8 cellular contexts compared by ENCODE assay signal in genomic region chr3:112132975-112133448, GRCh38. TPM values are rescaled to one million over a fixed set of nuclear protein-coding genes. Genes with fewer than 3 reads are reported as not detected.
DNase-seq lines count a peak whose midpoint lies in the region; ATAC-seq and TF ChIP-seq lines count a peak whose summit lies in the region.
"Had no signal": no experiment of that assay in that cellular context is flagged by ENCODE, and none has a peak within 500 bp of the region (broad histone marks: within the 10 kb centered on the region; RNA-seq: fewer than 3 reads in every experiment).

Gene GCSAM, minus strand, starts transcription at chr3:112133248. Its CDS starts 128 bp downstream, at chr3:112133120.

- H3K9ac ChIP-seq in mammary epithelial cell (ENCODE audit: insufficient read depth, low read length) = no peak within 1 kb of the TSS

- peaks cover 3% of the 10 kb centered on the region for H3K36me3 ChIP-seq in mammary epithelial cell (ENCODE audit: insufficient read depth, low read length)

- intact Hi-C loops in mammary epithelial cell (cut with micrococcal nuclease) = loop anchor here (10.0 kb wide), 1 partner anchor 512 kb away; the partner anchor contains the start of gene CCDC80

- no peak for TF ChIP-seq CTCF in mammary epithelial cell (conservative IDR thresholded peaks at IDR 0.05 in 1 of 2, IDR thresholded peaks at IDR 0.05 in 1 of 2; ENCODE audit: extremely low read depth in 1 of 2, insufficient read depth in 1 of 2, low read depth in 1 of 2, low read length in 2 of 2)

- in situ Hi-C loops in mammary epithelial cell (cut with MboI; ENCODE audit: low sequenced_read_pairs in 2 of 2) = loop anchor here (25.0 kb wide), 1 partner anchor 379 kb away; no protein-coding TSS in a partner anchor

- ATAC-seq in HG03108 (IDR thresholded peaks at IDR 0.05; ENCODE audit: unreplicated experiment) = peak; percentile 68

- peak within 1 kb of the TSS; percentile 6 to 28 (median 24) for H3K4me3 ChIP-seq in mammary epithelial cell (replicated peaks in 1 of 3; ENCODE audit: insufficient read depth in 1 of 3, low read depth in 2 of 3, low read length in 3 of 3)

- CTCF ChIA-PET in mammary epithelial cell (lab: Charles Lee; ENCODE audit: low non-redundant PET) = no interaction called here

- no peak within 1 kb of the TSS for H3K27ac ChIP-seq in mammary epithelial cell (ENCODE audit: insufficient read depth, low read depth, low read length)

- peak; percentile 76 for TF ChIP-seq POLR2A in GM19193 (IDR thresholded peaks at IDR 0.05; ENCODE audit: extremely low read depth, insufficient read depth, insufficient read length)

- H3K27me3 ChIP-seq in mammary epithelial cell (ENCODE audit: insufficient read depth, low read length) = no peaks in the 10 kb centered on the region

- dilution Hi-C loops in mammary epithelial cell (cut with HindIII; ENCODE audit: low sequenced_read_pairs) = loop anchor here (25.0 kb wide), 1 partner anchor 379 kb away; no protein-coding TSS in a partner anchor

- H4K20me1 ChIP-seq in mammary epithelial cell (ENCODE audit: insufficient read depth, low read length) = no peaks in the 10 kb centered on the region

- H3K4me2 ChIP-seq in mammary epithelial cell (ENCODE audit: insufficient read depth, low read depth, low read length) = peak within 1 kb of the TSS; percentile 58

- DNase-seq in T-helper 2 cell (peak in 4 of 5 experiments; percentile 30 to 90 (median 50)), mammary epithelial cell (peak; percentile 81), NCI-H510A (lab: John Stamatoyannopoulos, UW) (no peak), GM19238 (ENCODE audit: insufficient read length, low spot score) (no peak)
- DNase-seq in stimulated activated CD4-positive, alpha-beta T cell treated with anti-CD3 and anti-CD28 coated beads, Interleukin-12 subunit alpha, Interleukin-12 subunit beta, amount 100 ng/mL, for 24 hours (ENCODE audit: low read depth in 2 of 2) = peak; percentile 37 to 42

- peaks cover 25% of the 10 kb centered on the region for H3K4me1 ChIP-seq in mammary epithelial cell (ENCODE audit: insufficient read depth, low read length)

- no TSS peak for BruUV-seq in mammary epithelial cell (replicated peaks; lab: Mats Ljungman, UMichigan)

- no peaks in the 10 kb centered on the region for H3K79me2 ChIP-seq in mammary epithelial cell (ENCODE audit: insufficient read depth, low read length)

- WGBS in mammary epithelial cell (ENCODE audit: low coverage, missing lambda C conversion rate) = 1% methylated on average over 5 of the region's 5 CpGs

- no peaks in the 10 kb centered on the region for H3K9me3 ChIP-seq in mammary epithelial cell (replicated peaks; ENCODE audit: insufficient read depth, low read length)

- peak within 1 kb of the TSS; percentile 84 for H2AFZ ChIP-seq in mammary epithelial cell (ENCODE audit: low read depth, low read length)

RNA-seq across cellular contexts. Expression of gene GCSAM, which starts in this region (rescaled TPM):
- total RNA-seq in mammary epithelial cell = 1 to 10 TPM; 1.5 to 2.2 TPM
- polyA plus RNA-seq in mammary epithelial cell = 3.5 TPM
- polyA minus RNA-seq in mammary epithelial cell = 7.8 TPM
- total RNA-seq: renal cortical epithelial cell had no signal

Comparison
In these comparisons a context has a peak if more than half of its experiments do, and no peak if none do; other contexts are left out.
1. DNase-seq: peak in T-helper 2 cell (4 of 5), mammary epithelial cell (single experiment) and stimulated activated CD4-positive, alpha-beta T cell treated with anti-CD3 and anti-CD28 coated beads, Interleukin-12 subunit alpha, Interleukin-12 subunit beta, amount 100 ng/mL, for 24 hours (2 of 2); none in NCI-H510A (single experiment) and GM19238 (single experiment).